In the genomic region with DNA sequence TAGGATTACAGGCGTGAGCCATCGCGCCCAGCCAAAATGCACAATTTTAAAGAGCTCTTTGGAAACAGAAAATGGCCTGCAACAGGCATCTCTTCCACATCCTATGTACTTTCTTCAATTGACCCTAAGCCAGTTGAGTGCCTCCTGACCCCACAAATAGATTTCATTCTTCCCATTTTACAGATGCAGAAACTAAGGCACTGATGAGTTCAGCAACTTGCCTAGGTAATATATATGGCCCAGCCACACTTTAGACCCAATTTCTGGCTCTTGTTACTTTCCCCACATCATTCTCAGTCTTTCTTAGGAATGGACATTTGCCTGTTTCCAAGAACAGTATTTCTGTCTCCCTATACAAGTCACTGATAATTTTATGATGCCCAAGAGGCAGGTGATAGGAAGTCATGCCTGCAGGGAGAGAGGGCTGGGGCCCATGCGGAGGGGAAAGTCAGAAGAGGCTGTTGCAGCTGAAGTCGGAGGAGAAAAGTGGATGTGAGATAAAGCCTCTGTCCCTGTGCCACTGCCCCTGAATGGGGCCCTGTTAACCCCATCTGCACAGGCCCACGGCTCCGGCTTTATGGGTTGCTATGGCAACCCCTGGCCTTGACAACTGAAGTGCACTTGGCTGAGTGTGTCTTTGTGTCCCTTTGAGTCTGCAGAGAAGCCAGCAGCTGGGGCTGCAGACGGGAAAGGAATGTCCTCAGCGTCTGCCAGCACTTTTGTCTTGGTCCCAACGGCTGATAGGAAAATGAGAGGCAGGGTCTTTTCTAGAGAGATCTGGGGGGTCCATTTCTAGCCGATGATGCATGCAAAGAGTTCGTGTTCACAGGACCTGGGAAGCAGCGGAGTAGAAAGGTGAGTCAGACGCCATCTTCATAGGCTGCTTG, we compare ENCODE assay signal across 10 cellular contexts. TPM values are rescaled to one million over a fixed set of nuclear protein-coding genes. Genes with fewer than 3 reads are reported as not detected.
DNase-seq lines count a peak whose midpoint lies in the region; ATAC-seq, FAIRE-seq and TF ChIP-seq lines count a peak whose summit lies in the region.
"Had no signal": no experiment of that assay in that cellular context is flagged by ENCODE, and none has a peak within 500 bp of the region (broad histone marks: within the 10 kb centered on the region; RNA-seq: fewer than 3 reads in every experiment).

No MANE protein-coding gene starts in this region.

- H3K4me1 ChIP-seq in neuronal stem cell (ENCODE audit: control insufficient read depth in 2 of 2, insufficient read depth in 1 of 2, low read depth in 1 of 2, low read length in 2 of 2), result peaks cover 7 to 44% of the 10 kb centered on the region in 2 donors

- no peak overlapping the region for H4K91ac ChIP-seq in neuronal stem cell (ENCODE audit: low read depth, low read length, poor library complexity)

- H3K4ac ChIP-seq in neuronal stem cell (ENCODE audit: low read length), result no peak overlapping the region

- H3K9me3 ChIP-seq in neuronal stem cell (replicated peaks in 1 of 2; ENCODE audit: control insufficient read depth in 2 of 2, insufficient read depth in 1 of 2, low read depth in 1 of 2, low read length in 2 of 2), result peaks cover 0 to 8% of the 10 kb centered on the region in 2 donors

- no peak overlapping the region for H3K18ac ChIP-seq in neuronal stem cell (ENCODE audit: low read length)

- WGBS in neuronal stem cell (ENCODE audit: extremely low coverage in 2 of 2, insufficient read length in 2 of 2, insufficient replicate concordance in 1 of 2), 2 donors, result no CpG with 5 or more reads among the region's 14 CpGs

- no peak overlapping the region for H2AK5ac ChIP-seq in neuronal stem cell (ENCODE audit: low read depth, low read length)

- CTCF ChIA-PET in activated CD8-positive, alpha-beta T cell treated with anti-CD3 and anti-CD28 coated beads, Interleukin-2, amount 10 ng/mL, durations not matched to agents 7 days and 5 days (lab: Charles Lee), result no interaction called here

- no peak overlapping the region for H2BK120ac ChIP-seq in neuronal stem cell (ENCODE audit: low read depth, low read length)

- POLR2A ChIA-PET in activated CD8-positive, alpha-beta T cell treated with anti-CD3 and anti-CD28 coated beads, Interleukin-2, amount 10 ng/mL, durations not matched to agents 7 days and 5 days (lab: Charles Lee), result no interaction called here

- H3K4me3 Mint-ChIP-seq in activated CD8-positive, alpha-beta T cell treated with anti-CD3 and anti-CD28 coated beads, Interleukin-2, amount 10 ng/mL, durations not matched to agents 7 days and 5 days, result no peak overlapping the region

- peak overlapping the region in 1 of 2 donors; percentile 35 for H3K4me3 ChIP-seq in neuronal stem cell (ENCODE audit: low read length in 2 of 2)

- H3K27me3 Mint-ChIP-seq in activated CD8-positive, alpha-beta T cell treated with anti-CD3 and anti-CD28 coated beads, Interleukin-2, amount 10 ng/mL, durations not matched to agents 7 days and 5 days (ENCODE audit: low read depth), result no peaks in the 10 kb centered on the region

- no peak overlapping the region for H2BK12ac ChIP-seq in neuronal stem cell (ENCODE audit: low read length)

- H3K4me2 ChIP-seq in neuronal stem cell (ENCODE audit: insufficient read depth, low read length, poor library complexity, severe bottlenecking), result no peak overlapping the region

- H3K27me3 ChIP-seq in neuronal stem cell (ENCODE audit: control insufficient read depth in 3 of 3, insufficient read depth in 3 of 3, low read depth in 1 of 3, low read length in 3 of 3), result no peaks in the 10 kb centered on the region

- DNase-seq in GM12891 (ENCODE audit: insufficient read length, low spot score), result peak; percentile 37
- DNase-seq in NCI-H2196 treated with DMSO at 0.1 percent for 48 hours (lab: John Stamatoyannopoulos, UW; ENCODE audit: unreplicated experiment), result peak; percentile 51
- peak in 27 of 61 donors; percentile 7 to 53 (median 23) for DNase-seq in caudate nucleus (lab: John Stamatoyannopoulos, UW)
- peak; percentile 65 for DNase-seq in neuronal stem cell (ENCODE audit: low spot score)
- no peak for DNase-seq in NCI-H2081 treated with DMSO at 0.1 percent for 48 hours (lab: John Stamatoyannopoulos, UW)
- no peak for DNase-seq in activated CD8-positive, alpha-beta T cell treated with anti-CD3 and anti-CD28 coated beads, Interleukin-2, amount 10 ng/mL, durations not matched to agents 7 days and 5 days
- DNase-seq: activated CD4-positive, alpha-beta T cell treated with anti-CD3 and anti-CD28 coated beads, Interleukin-2, amount 50 U/mL, for 48 hours had no signal

- no peak for FAIRE-seq in GM12891 (lab: Jason Lieb, UNC)
- FAIRE-seq: keratinocyte had no signal

- no peaks in the 10 kb centered on the region for H3K9me3 Mint-ChIP-seq in activated CD8-positive, alpha-beta T cell treated with anti-CD3 and anti-CD28 coated beads, Interleukin-2, amount 10 ng/mL, durations not matched to agents 7 days and 5 days (ENCODE audit: insufficient read depth)

- no peak overlapping the region for H2BK5ac ChIP-seq in neuronal stem cell (ENCODE audit: low read length)

- no peaks in the 10 kb centered on the region for H3K4me1 Mint-ChIP-seq in activated CD8-positive, alpha-beta T cell treated with anti-CD3 and anti-CD28 coated beads, Interleukin-2, amount 10 ng/mL, durations not matched to agents 7 days and 5 days (ENCODE audit: low read depth)

- no peak overlapping the region for H4K8ac ChIP-seq in neuronal stem cell (ENCODE audit: low read depth, low read length)

- no peak overlapping the region for H3K9ac ChIP-seq in neuronal stem cell (ENCODE audit: low read depth, low read length, poor library complexity)

- H3K36me3 ChIP-seq in neuronal stem cell (replicated peaks in 1 of 2; ENCODE audit: control insufficient read depth in 2 of 2, insufficient read depth in 2 of 2, low read length in 2 of 2), result no peaks in the 10 kb centered on the region

- no peaks in the 10 kb centered on the region for H3K36me3 Mint-ChIP-seq in activated CD8-positive, alpha-beta T cell treated with anti-CD3 and anti-CD28 coated beads, Interleukin-2, amount 10 ng/mL, durations not matched to agents 7 days and 5 days (ENCODE audit: low read depth)

- no peak overlapping the region for H3K27ac Mint-ChIP-seq in activated CD8-positive, alpha-beta T cell treated with anti-CD3 and anti-CD28 coated beads, Interleukin-2, amount 10 ng/mL, durations not matched to agents 7 days and 5 days

- ATAC-seq in GM21381 (IDR thresholded peaks at IDR 0.05; ENCODE audit: unreplicated experiment) (no peak), GM18868 (IDR thresholded peaks at IDR 0.05; ENCODE audit: unreplicated experiment) (no peak)
- ATAC-seq in activated CD8-positive, alpha-beta T cell treated with anti-CD3 and anti-CD28 coated beads, Interleukin-2, amount 10 ng/mL, durations not matched to agents 7 days and 5 days, result no peak

- H3K14ac ChIP-seq in neuronal stem cell (ENCODE audit: low read length), result no peak overlapping the region

- H3K23ac ChIP-seq in neuronal stem cell (ENCODE audit: low read depth, low read length, poor library complexity), result no peak overlapping the region

- H3K27ac ChIP-seq in caudate nucleus (ENCODE audit: low read depth, low read length), result peak overlapping the region; percentile 67
- no peak overlapping the region for H3K27ac ChIP-seq in neuronal stem cell (replicated peaks; ENCODE audit: low read length)

- H2AFZ ChIP-seq in neuronal stem cell (ENCODE audit: low read length), result no peak overlapping the region

- no peak overlapping the region for H2BK15ac ChIP-seq in neuronal stem cell (ENCODE audit: low read length)

- H3K79me1 ChIP-seq in neuronal stem cell (ENCODE audit: low read depth, low read length), result no peaks in the 10 kb centered on the region

- TF ChIP-seq POLR2A in GM12891 (IDR thresholded peaks at IDR 0.05; ENCODE audit: low read depth, low read length), result no peak

TF ChIP-seq in GM12891, 5 proteins besides CTCF, POLR2A, EP300 and RAD21:
- no peak for TF ChIP-seq POU2F2 (IDR thresholded peaks at IDR 0.05; ENCODE audit: low read depth, low read length)
- peak; percentile 16; the same call in 1 of the 2 replicates for TF ChIP-seq SPI1 (IDR thresholded peaks at IDR 0.05; ENCODE audit: low read depth, low read length)

RNA-seq across cellular contexts. Expression of a gene that starts 45.9 kb away (rescaled TPM):
- polyA plus RNA-seq in GM12891 (2012; ENCODE audit: low read depth, missing spikeins), result 4.8 TPM
- 5.9 TPM for polyA plus RNA-seq in neuronal stem cell (2013, experiment 1 of 2)
- 6.1 TPM for polyA plus RNA-seq in neuronal stem cell (2013, experiment 2 of 2)
- total RNA-seq in activated CD8-positive, alpha-beta T cell treated with anti-CD3 and anti-CD28 coated beads, Interleukin-2, amount 10 ng/mL, durations not matched to agents 7 days and 5 days, result 1 to 10 TPM; 2.9 to 3.0 TPM

Comparison
In these comparisons a context has a peak if more than half of its experiments do, and no peak if none do; other contexts are left out.
1. DNase-seq: peak in GM12891 (single experiment), NCI-H2196 treated with DMSO at 0.1 percent for 48 hours (single experiment) and neuronal stem cell (single experiment); none in NCI-H2081 treated with DMSO at 0.1 percent for 48 hours (single experiment) and activated CD8-positive, alpha-beta T cell treated with anti-CD3 and anti-CD28 coated beads, Interleukin-2, amount 10 ng/mL, durations not matched to agents 7 days and 5 days (single experiment).